9 cellular contexts compared by ENCODE assay signal in the genomic region with DNA sequence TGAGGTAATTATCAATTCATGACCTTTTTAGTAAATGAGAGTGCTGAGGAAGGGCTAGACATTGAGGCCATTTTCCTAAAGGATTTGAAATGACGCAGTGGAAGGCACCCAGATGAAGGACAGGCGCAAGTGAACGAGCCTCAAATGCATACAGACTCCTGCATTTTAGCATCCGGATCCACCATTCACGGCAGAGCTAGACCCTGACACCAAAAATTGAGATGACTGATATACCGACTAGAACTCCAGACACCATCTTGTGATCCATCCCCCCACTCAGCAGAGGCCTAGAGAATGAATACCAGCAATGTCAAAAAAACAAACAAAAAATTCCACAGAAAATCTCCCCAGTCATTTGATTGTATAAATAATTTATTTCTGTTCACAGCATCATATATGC. TPM values are rescaled to one million over a fixed set of nuclear protein-coding genes. Genes with fewer than 3 reads are reported as not detected.
DNase-seq lines count a peak whose midpoint lies in the region; ATAC-seq, FAIRE-seq and TF ChIP-seq lines count a peak whose summit lies in the region.
"Had no signal": no experiment of that assay in that cellular context is flagged by ENCODE, and none has a peak within 500 bp of the region (broad histone marks: within the 10 kb centered on the region; RNA-seq: fewer than 3 reads in every experiment).

No MANE protein-coding gene starts in this region.

- H3K36me3 Mint-ChIP-seq in naive thymus-derived CD8-positive, alpha-beta T cell = peaks cover 22 to 47% (median 29%) of the 10 kb centered on the region in 3 donors

- H2AFZ ChIP-seq in Loucy (ENCODE audit: low read length) = no peak overlapping the region

- H3K9ac ChIP-seq in Loucy (ENCODE audit: low read depth, low read length, poor library complexity, severe bottlenecking) = peak overlapping the region; percentile 81

- H3K27ac Mint-ChIP-seq in naive thymus-derived CD8-positive, alpha-beta T cell = peak overlapping the region; percentile 95 to 99 (median 98)

- no peak for ATAC-seq in naive thymus-derived CD8-positive, alpha-beta T cell
- ATAC-seq in HG02970 (IDR thresholded peaks at IDR 0.05; ENCODE audit: low FRiP score, unreplicated experiment) (no peak), GM18520 (IDR thresholded peaks at IDR 0.05; ENCODE audit: unreplicated experiment) (no peak)

- H3K9me3 ChIP-seq in BE2C (no peaks in the 10 kb centered on the region), Loucy (ENCODE audit: insufficient read depth, low read depth, low read length) (no peaks in the 10 kb centered on the region)

- no peaks in the 10 kb centered on the region for H3K27me3 ChIP-seq in BE2C
- no peaks in the 10 kb centered on the region for H3K27me3 ChIP-seq in Loucy (ENCODE audit: insufficient read depth, low read length, poor library complexity, severe bottlenecking)

- peaks cover 0 to 4% (median 0%) of the 10 kb centered on the region in 9 donors for H3K9me3 Mint-ChIP-seq in naive thymus-derived CD8-positive, alpha-beta T cell

- 0 out of 2 replicates have a peak, but pooled peaks cover 4% of the 10 kb centered on the region for H3F3A ChIP-seq in Loucy (ENCODE audit: low read depth)

- H3K4me1 ChIP-seq in BE2C (no peaks in the 10 kb centered on the region), Loucy (ENCODE audit: insufficient read depth, low read length, poor library complexity, severe bottlenecking) (peaks cover 69% of the 10 kb centered on the region)

- H3K4me2 ChIP-seq in Loucy (ENCODE audit: low read depth, low read length, poor library complexity, severe bottlenecking) = peak overlapping the region; percentile 93

- H3K4me1 Mint-ChIP-seq in naive thymus-derived CD8-positive, alpha-beta T cell = peaks cover 38 to 63% (median 56%) of the 10 kb centered on the region in 4 donors

- no peaks in the 10 kb centered on the region for H3K27me3 Mint-ChIP-seq in naive thymus-derived CD8-positive, alpha-beta T cell

- H3K79me2 ChIP-seq in Loucy (ENCODE audit: insufficient read depth, low read length) = peaks cover 51% of the 10 kb centered on the region

- no peak for DNase-seq in BE2C
- DNase-seq in central memory CD4-positive, alpha-beta T cell = peak; percentile 22
- no peak for DNase-seq in naive thymus-derived CD8-positive, alpha-beta T cell
- no peak for DNase-seq in SHP77 (lab: John Stamatoyannopoulos, UW)
- DNase-seq in D721Med (ENCODE audit: insufficient read length, low spot score) = no peak

- peak overlapping the region; percentile 82 for H3K4me3 ChIP-seq in BE2C (ENCODE audit: low read depth, low read length)
- H3K4me3 ChIP-seq in Loucy (ENCODE audit: low read length, poor library complexity, severe bottlenecking) = peak overlapping the region; percentile 80
- H3K4me3 ChIP-seq: coronary artery had no signal

- no peaks in the 10 kb centered on the region for H3K9me2 ChIP-seq in Loucy (replicated peaks; ENCODE audit: low read depth, low read length)

- peak overlapping the region; percentile 88 to 100 (median 96) for H3K4me3 Mint-ChIP-seq in naive thymus-derived CD8-positive, alpha-beta T cell

- H3K36me3 ChIP-seq in BE2C (no peaks in the 10 kb centered on the region), Loucy (ENCODE audit: insufficient read depth, low read length) (no peaks in the 10 kb centered on the region)

- TF ChIP-seq CTCF in BE2C (IDR thresholded peaks at IDR 0.05; ENCODE audit: low read depth, low read length) (no peak), Loucy (conservative IDR thresholded peaks at IDR 0.05; ENCODE audit: low read length) (no peak), D721Med (IDR thresholded peaks at IDR 0.05; ENCODE audit: insufficient read depth, missing control alignments) (no peak)

- FAIRE-seq in D721Med (lab: Jason Lieb, UNC) = no peak

- POLR2A ChIA-PET in naive thymus-derived CD8-positive, alpha-beta T cell (lab: Charles Lee) = interaction anchor here (0.5 to 7.9 kb wide), 13 partner anchors 9 to 201 kb away, joined by 3 to 289 read pairs (median 5); no protein-coding TSS in a partner anchor

- peaks cover 21% of the 10 kb centered on the region for H4K20me1 ChIP-seq in Loucy (ENCODE audit: insufficient read depth, low read length, poor library complexity, severe bottlenecking)

RNA-seq across cellular contexts. Expression of gene ARL4C, which starts 4.2 kb away (rescaled TPM):
- 30.7 TPM for polyA plus RNA-seq in BE2C (2012; ENCODE audit: insufficient read depth, insufficient read length, low read depth)
- 100 to 1,000 TPM; 137 to 142 TPM for total RNA-seq in naive thymus-derived CD8-positive, alpha-beta T cell
- 100 to 1,000 TPM in 2 of 3 donors, 10 to 100 TPM in 1; 52.9 to 140 (median 112) TPM for polyA plus RNA-seq in naive thymus-derived CD8-positive, alpha-beta T cell
